ENCODE assay signal across 8 cellular contexts in the genomic region with DNA sequence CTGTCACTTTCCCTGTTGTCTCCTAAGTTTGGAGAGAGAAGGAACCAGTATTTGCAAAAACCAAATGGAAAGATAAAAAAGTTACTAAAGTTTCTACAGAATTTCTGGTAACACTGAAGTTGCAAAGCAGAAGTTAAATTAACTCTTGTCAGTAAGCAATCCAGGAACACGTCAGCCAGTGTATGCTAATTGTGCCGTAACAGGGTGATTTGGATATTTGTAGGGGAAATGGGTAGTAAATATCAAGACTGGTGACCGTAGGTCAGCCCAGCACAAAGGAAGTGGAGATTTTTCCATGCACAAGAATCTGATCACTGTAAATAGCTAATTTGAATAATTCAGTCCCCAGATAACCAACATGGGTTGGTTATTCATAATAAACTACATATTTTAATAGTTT. TPM values are rescaled to one million over a fixed set of nuclear protein-coding genes. Genes with fewer than 3 reads are reported as not detected.
DNase-seq lines count a peak whose midpoint lies in the region; ATAC-seq and TF ChIP-seq lines count a peak whose summit lies in the region.

No MANE protein-coding gene starts in this region.

- H3K4me2 ChIP-seq in PC-3 (ENCODE audit: low read length), result peak overlapping the region; percentile 88
- peak overlapping the region; percentile 94 for H3K4me2 ChIP-seq in neural progenitor cell

- H3K9ac ChIP-seq in PC-3 (ENCODE audit: low read length) (peak overlapping the region; percentile 99), neural progenitor cell (peak overlapping the region; percentile 8)

- no TSS peak for BruUV-seq in PC-3 (replicated peaks; lab: Mats Ljungman, UMichigan)

- H2AFZ ChIP-seq in PC-3 (ENCODE audit: low read length), result no peak overlapping the region
- no peak overlapping the region for H2AFZ ChIP-seq in neural progenitor cell (replicated peaks)

- WGBS in ectodermal cell, 2 experiments, result 69 to 79% methylated on average over 3 of the region's 3 CpGs

- TF ChIP-seq CTCF in PC-3 (conservative IDR thresholded peaks at IDR 0.05; ENCODE audit: low read depth, low read length) (no peak), neural progenitor cell (IDR thresholded peaks at IDR 0.05) (no peak)

- H4K20me1 ChIP-seq in PC-3 (ENCODE audit: low read length) (peaks cover 9% of the 10 kb centered on the region; the same call in 1 of the 2 replicates), neural progenitor cell (ENCODE audit: low read depth) (peaks cover 48% of the 10 kb centered on the region)

- H3K27me3 ChIP-seq in PC-3 (ENCODE audit: low read length), result no peaks in the 10 kb centered on the region
- H3K27me3 ChIP-seq in ectodermal cell (ENCODE audit: control insufficient read depth, insufficient read depth, low read length, poor library complexity, severe bottlenecking), result no peaks in the 10 kb centered on the region
- H3K27me3 ChIP-seq in neural progenitor cell, result no peaks in the 10 kb centered on the region

- peaks cover 70% of the 10 kb centered on the region for H3K36me3 Mint-ChIP-seq in activated CD4-positive, alpha-beta T cell treated with anti-CD3 and anti-CD28 coated beads, Interleukin-2, amount 10 ng/mL, durations not matched to agents 7 days and 5 days (ENCODE audit: low read depth)
- H3K36me3 Mint-ChIP-seq in neural progenitor cell, result peaks cover 28% of the 10 kb centered on the region

- H3K27ac Mint-ChIP-seq in activated CD4-positive, alpha-beta T cell treated with anti-CD3 and anti-CD28 coated beads, Interleukin-2, amount 10 ng/mL, durations not matched to agents 7 days and 5 days, result peak overlapping the region; percentile 99
- no peak overlapping the region for H3K27ac Mint-ChIP-seq in neural progenitor cell

- H3K4me3 ChIP-seq in PC-3 (ENCODE audit: low read length), result peak overlapping the region; percentile 94
- H3K4me3 ChIP-seq in ectodermal cell (ENCODE audit: insufficient read depth, low read depth, low read length), result peak overlapping the region; percentile 96
- H3K4me3 ChIP-seq in neural progenitor cell, result peak overlapping the region; percentile 98

- H3K27ac ChIP-seq in PC-3 (ENCODE audit: low read length) (peak overlapping the region; percentile 97), ectodermal cell (ENCODE audit: insufficient read depth, low read depth, low read length, poor library complexity, severe bottlenecking) (no peak overlapping the region), neural progenitor cell (no peak overlapping the region)

- no peak for ATAC-seq in PC-3
- no peak for ATAC-seq in GM19023 (IDR thresholded peaks at IDR 0.05; ENCODE audit: unreplicated experiment)
- ATAC-seq in HG03159 (IDR thresholded peaks at IDR 0.05; ENCODE audit: unreplicated experiment), result no peak

- H3K36me3 ChIP-seq in PC-3 (ENCODE audit: low read depth, low read length), result peaks cover 21% of the 10 kb centered on the region
- H3K36me3 ChIP-seq in ectodermal cell (ENCODE audit: control insufficient read depth, insufficient read depth, low read length), result peaks cover 10% of the 10 kb centered on the region
- peaks cover 31% of the 10 kb centered on the region for H3K36me3 ChIP-seq in neural progenitor cell

- peaks cover 17% of the 10 kb centered on the region for H3K4me1 Mint-ChIP-seq in activated CD4-positive, alpha-beta T cell treated with anti-CD3 and anti-CD28 coated beads, Interleukin-2, amount 10 ng/mL, durations not matched to agents 7 days and 5 days
- H3K4me1 Mint-ChIP-seq in neural progenitor cell, result peaks cover 66% of the 10 kb centered on the region

- POLR2A ChIA-PET in activated CD4-positive, alpha-beta T cell treated with anti-CD3 and anti-CD28 coated beads, Interleukin-2, amount 10 ng/mL, durations not matched to agents 7 days and 5 days (lab: Charles Lee), result interaction anchor here (0.6 kb wide), 1 partner anchor 363 kb away, joined by 4 read pairs; the partner anchor contains the start of gene BORCS5
- POLR2A ChIA-PET in PC-3 (lab: Charles Lee; ENCODE audit: unreplicated experiment), result interaction anchor here (0.6 to 0.9 kb wide), 3 partner anchors 11 to 477 kb away, joined by 3 to 4 read pairs (median 3); partner anchors contain the start of gene EMP1

- no peaks in the 10 kb centered on the region for H3K9me3 ChIP-seq in PC-3 (ENCODE audit: low read length)
- H3K9me3 ChIP-seq in ectodermal cell (ENCODE audit: control insufficient read depth, low read length), result no peaks in the 10 kb centered on the region
- H3K9me3 ChIP-seq in neural progenitor cell (ENCODE audit: low read depth), result no peaks in the 10 kb centered on the region

- no peaks in the 10 kb centered on the region for H3K9me2 ChIP-seq in PC-3 (replicated peaks; ENCODE audit: low read length)

- no peak for DNase-seq in activated CD4-positive, alpha-beta T cell treated with anti-CD3 and anti-CD28 coated beads, Interleukin-2, amount 10 ng/mL, durations not matched to agents 7 days and 5 days
- DNase-seq in activated CD4-positive, alpha-beta T cell treated with anti-CD3 and anti-CD28 coated beads for 1 hour, result no peak
- DNase-seq in PC-3 (peak; percentile 16), neural progenitor cell (ENCODE audit: low spot score) (no peak), epidermal melanocyte (ENCODE audit: insufficient read length, low spot score) (no peak)

- peak overlapping the region; percentile 97 for H3K4me3 Mint-ChIP-seq in activated CD4-positive, alpha-beta T cell treated with anti-CD3 and anti-CD28 coated beads, Interleukin-2, amount 10 ng/mL, durations not matched to agents 7 days and 5 days
- H3K4me3 Mint-ChIP-seq in neural progenitor cell, result peak overlapping the region; percentile 99

- CTCF ChIA-PET in activated CD4-positive, alpha-beta T cell treated with anti-CD3 and anti-CD28 coated beads, Interleukin-2, amount 10 ng/mL, durations not matched to agents 7 days and 5 days (lab: Charles Lee), result interaction anchor here (0.6 to 2.3 kb wide), 3 partner anchors 17 to 174 kb away, joined by 3 to 13 read pairs (median 3); no protein-coding TSS in a partner anchor
- CTCF ChIA-PET in PC-3 (lab: Charles Lee), result no interaction called here

- peaks cover 5% of the 10 kb centered on the region for H3F3A ChIP-seq in PC-3 (ENCODE audit: low read length, unreplicated experiment)
- H3F3A ChIP-seq in neural progenitor cell (ENCODE audit: low read depth), result peaks cover 80% of the 10 kb centered on the region

- intact Hi-C loops in PC-3 (cut with micrococcal nuclease), result no loop called here

- H3K27me3 Mint-ChIP-seq in activated CD4-positive, alpha-beta T cell treated with anti-CD3 and anti-CD28 coated beads, Interleukin-2, amount 10 ng/mL, durations not matched to agents 7 days and 5 days, result no peaks in the 10 kb centered on the region
- peaks cover 4% of the 10 kb centered on the region for H3K27me3 Mint-ChIP-seq in neural progenitor cell (ENCODE audit: insufficient read depth, low read depth)

- peaks cover 43% of the 10 kb centered on the region for H3K4me1 ChIP-seq in PC-3 (ENCODE audit: insufficient read depth, low read length)
- peaks cover 28% of the 10 kb centered on the region for H3K4me1 ChIP-seq in ectodermal cell (ENCODE audit: control insufficient read depth, insufficient read depth, low read length)
- H3K4me1 ChIP-seq in neural progenitor cell, result peaks cover 57% of the 10 kb centered on the region

- H3K9me3 Mint-ChIP-seq in activated CD4-positive, alpha-beta T cell treated with anti-CD3 and anti-CD28 coated beads, Interleukin-2, amount 10 ng/mL, durations not matched to agents 7 days and 5 days, result no peaks in the 10 kb centered on the region
- H3K9me3 Mint-ChIP-seq in neural progenitor cell, result no peaks in the 10 kb centered on the region

- H3K79me2 ChIP-seq in PC-3 (ENCODE audit: low read length) (peaks cover 83% of the 10 kb centered on the region), neural progenitor cell (ENCODE audit: low read depth) (peaks cover 72% of the 10 kb centered on the region)

RNA-seq across cellular contexts. Expression of gene CDKN1B, which starts 2.3 kb away (rescaled TPM):
- 100 to 1,000 TPM; 105 to 117 TPM for total RNA-seq in activated CD4-positive, alpha-beta T cell treated with anti-CD3 and anti-CD28 coated beads, Interleukin-2, amount 10 ng/mL, durations not matched to agents 7 days and 5 days
- 29.2 and 37.2 TPM in 2 replicates for total RNA-seq in PC-3 (2014; rRNA removed)
- polyA plus RNA-seq in ectodermal cell (2013, experiment 1 of 4), result 52.6 TPM
- 48.3 TPM for polyA plus RNA-seq in ectodermal cell (2013, experiment 2 of 4)
- polyA plus RNA-seq in ectodermal cell (2013, experiment 3 of 4), result 44.7 TPM
- 45.3 TPM for polyA plus RNA-seq in ectodermal cell (2013, experiment 4 of 4)
- 75.5 and 84.2 TPM in 2 replicates for total RNA-seq in neural progenitor cell (ENCODE audit: low replicate concordance)

RNA-seq across cellular contexts. Expression of gene GPR19, which starts 23.5 kb away (rescaled TPM):
- total RNA-seq in activated CD4-positive, alpha-beta T cell treated with anti-CD3 and anti-CD28 coated beads, Interleukin-2, amount 10 ng/mL, durations not matched to agents 7 days and 5 days, result 1 to 10 TPM; 7.7 to 9.3 TPM
- total RNA-seq in PC-3 (2014; rRNA removed) (0.52 and 2.1 TPM in 2 replicates), neural progenitor cell (ENCODE audit: low replicate concordance) (53.9 and 57.4 TPM in 2 replicates)
- 36.1 TPM for polyA plus RNA-seq in ectodermal cell (2013, experiment 1 of 4)
- 48.7 TPM for polyA plus RNA-seq in ectodermal cell (2013, experiment 2 of 4)
- 38.5 TPM for polyA plus RNA-seq in ectodermal cell (2013, experiment 3 of 4)
- polyA plus RNA-seq in ectodermal cell (2013, experiment 4 of 4), result 45.1 TPM
